In genomic region chr2:31349684-31350083, GRCh38 we compare ENCODE assay signal across 3 cellular contexts.
"Had no signal": no experiment of that assay in that cellular context is flagged by ENCODE, and none has a peak within 500 bp of the region (broad histone marks: within the 10 kb centered on the region; RNA-seq: fewer than 3 reads in every experiment).

No MANE protein-coding gene starts in this region.

- ATAC-seq: GM12878 had no signal

- DNase-seq: GDM1, GF-D8 had no signal

- H3K4me3 ChIP-seq: GM12878 had no signal
